1 cellular context compared by ENCODE assay signal in the genomic region with DNA sequence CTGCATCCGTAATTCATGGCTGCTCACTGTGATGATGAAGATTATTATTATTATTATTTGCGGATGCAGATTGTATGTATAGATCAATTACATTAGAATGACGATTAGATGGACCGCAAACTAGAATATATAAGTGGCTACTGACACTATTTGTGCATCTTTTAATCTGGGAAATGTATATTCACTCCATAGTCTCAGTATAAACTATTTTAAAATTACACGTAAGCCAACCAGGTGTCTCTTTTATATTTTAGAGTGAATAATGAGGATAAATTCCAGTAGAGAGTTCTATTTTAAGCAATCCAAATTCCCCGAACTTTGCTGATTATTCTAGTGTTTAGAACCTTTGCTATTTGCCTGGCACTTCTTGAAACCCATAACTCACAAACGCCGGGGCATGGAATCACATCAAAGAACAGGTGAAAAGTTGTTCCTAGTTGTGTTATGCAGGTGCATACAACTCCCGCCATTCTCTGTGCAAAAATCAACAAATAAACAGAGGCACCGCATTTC.
TF ChIP-seq lines count a peak whose summit lies in the region.

No MANE protein-coding gene starts in this region.

TF ChIP-seq in IMR-90, 13 proteins besides CTCF, POLR2A, EP300 and RAD21:
- no peak for TF ChIP-seq MAZ (IDR thresholded peaks at IDR 0.05; ENCODE audit: borderline replicate concordance, low read depth, low read length)
- TF ChIP-seq NFE2L2 (IDR thresholded peaks at IDR 0.05; ENCODE audit: low read depth, low read length): no peak
- peak; percentile 39 for TF ChIP-seq RCOR1 (IDR thresholded peaks at IDR 0.05; ENCODE audit: insufficient replicate concordance, low read length)
- no peak for TF ChIP-seq MXI1 (IDR thresholded peaks at IDR 0.05; ENCODE audit: borderline replicate concordance, low read depth, low read length)
TF ChIP-seq in IMR-90: peak in this region for 1.
